Comparison of ENCODE assay signal across 1 cellular context in genomic region chrX:130179579-130180215, GRCh38.
TF ChIP-seq lines count a peak whose summit lies in the region.

No MANE protein-coding gene starts in this region.

TF ChIP-seq in GM23338, 12 proteins besides CTCF, POLR2A, EP300 and RAD21 (continued from another document):
- TF ChIP-seq, protein P1, sequence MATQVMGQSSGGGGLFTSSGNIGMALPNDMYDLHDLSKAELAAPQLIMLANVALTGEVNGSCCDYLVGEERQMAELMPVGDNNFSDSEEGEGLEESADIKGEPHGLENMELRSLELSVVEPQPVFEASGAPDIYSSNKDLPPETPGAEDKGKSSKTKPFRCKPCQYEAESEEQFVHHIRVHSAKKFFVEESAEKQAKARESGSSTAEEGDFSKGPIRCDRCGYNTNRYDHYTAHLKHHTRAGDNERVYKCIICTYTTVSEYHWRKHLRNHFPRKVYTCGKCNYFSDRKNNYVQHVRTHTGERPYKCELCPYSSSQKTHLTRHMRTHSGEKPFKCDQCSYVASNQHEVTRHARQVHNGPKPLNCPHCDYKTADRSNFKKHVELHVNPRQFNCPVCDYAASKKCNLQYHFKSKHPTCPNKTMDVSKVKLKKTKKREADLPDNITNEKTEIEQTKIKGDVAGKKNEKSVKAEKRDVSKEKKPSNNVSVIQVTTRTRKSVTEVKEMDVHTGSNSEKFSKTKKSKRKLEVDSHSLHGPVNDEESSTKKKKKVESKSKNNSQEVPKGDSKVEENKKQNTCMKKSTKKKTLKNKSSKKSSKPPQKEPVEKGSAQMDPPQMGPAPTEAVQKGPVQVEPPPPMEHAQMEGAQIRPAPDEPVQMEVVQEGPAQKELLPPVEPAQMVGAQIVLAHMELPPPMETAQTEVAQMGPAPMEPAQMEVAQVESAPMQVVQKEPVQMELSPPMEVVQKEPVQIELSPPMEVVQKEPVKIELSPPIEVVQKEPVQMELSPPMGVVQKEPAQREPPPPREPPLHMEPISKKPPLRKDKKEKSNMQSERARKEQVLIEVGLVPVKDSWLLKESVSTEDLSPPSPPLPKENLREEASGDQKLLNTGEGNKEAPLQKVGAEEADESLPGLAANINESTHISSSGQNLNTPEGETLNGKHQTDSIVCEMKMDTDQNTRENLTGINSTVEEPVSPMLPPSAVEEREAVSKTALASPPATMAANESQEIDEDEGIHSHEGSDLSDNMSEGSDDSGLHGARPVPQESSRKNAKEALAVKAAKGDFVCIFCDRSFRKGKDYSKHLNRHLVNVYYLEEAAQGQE (IDR thresholded peaks at IDR 0.05; ENCODE audit: unreplicated experiment), result no peak
- TF ChIP-seq JUNB (IDR thresholded peaks at IDR 0.05; ENCODE audit: unreplicated experiment), result no peak
- no peak for TF ChIP-seq CREB1 (CRISPR knock-in tag; IDR thresholded peaks at IDR 0.05; ENCODE audit: low read depth)
- TF ChIP-seq STAT1 (IDR thresholded peaks at IDR 0.05; ENCODE audit: unreplicated experiment), result no peak
- TF ChIP-seq, protein P2, sequence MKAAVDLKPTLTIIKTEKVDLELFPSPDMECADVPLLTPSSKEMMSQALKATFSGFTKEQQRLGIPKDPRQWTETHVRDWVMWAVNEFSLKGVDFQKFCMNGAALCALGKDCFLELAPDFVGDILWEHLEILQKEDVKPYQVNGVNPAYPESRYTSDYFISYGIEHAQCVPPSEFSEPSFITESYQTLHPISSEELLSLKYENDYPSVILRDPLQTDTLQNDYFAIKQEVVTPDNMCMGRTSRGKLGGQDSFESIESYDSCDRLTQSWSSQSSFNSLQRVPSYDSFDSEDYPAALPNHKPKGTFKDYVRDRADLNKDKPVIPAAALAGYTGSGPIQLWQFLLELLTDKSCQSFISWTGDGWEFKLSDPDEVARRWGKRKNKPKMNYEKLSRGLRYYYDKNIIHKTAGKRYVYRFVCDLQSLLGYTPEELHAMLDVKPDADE (IDR thresholded peaks at IDR 0.05), result no peak
- TF ChIP-seq ZNF462 (CRISPR knock-in tag; IDR thresholded peaks at IDR 0.05), result no peak
- TF ChIP-seq POLR2AphosphoS5 (IDR thresholded peaks at IDR 0.05; ENCODE audit: low read depth), result no peak
